23 cellular contexts compared by ENCODE assay signal in the genomic region with DNA sequence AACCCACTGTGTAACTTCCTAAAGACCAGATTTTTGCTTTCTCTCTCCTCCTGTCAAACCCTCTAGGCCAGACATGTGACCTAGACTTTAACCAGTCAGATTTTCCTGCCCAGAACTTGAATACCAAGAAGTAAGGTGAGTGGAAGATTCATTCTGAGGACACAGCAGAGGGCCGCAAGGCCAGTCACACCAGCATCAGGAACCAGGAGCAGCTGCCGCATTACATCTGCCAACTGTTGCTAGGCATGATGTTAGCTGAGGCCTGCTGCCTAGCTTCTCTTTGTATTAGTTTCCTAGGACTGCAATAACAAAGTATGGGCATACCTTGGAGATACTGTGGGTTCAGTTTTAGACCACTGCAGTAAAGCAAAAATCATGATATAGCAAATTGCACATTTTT.
"Had no signal": no experiment of that assay in that cellular context is flagged by ENCODE, and none has a peak within 500 bp of the region (broad histone marks: within the 10 kb centered on the region; RNA-seq: fewer than 3 reads in every experiment).

No MANE protein-coding gene starts in this region.

- H3K4me1 Mint-ChIP-seq: T-cell had no signal

- H3K36me3 Mint-ChIP-seq: T-cell had no signal

- DNase-seq: IMR-90, Karpas-422, KG1, MM.1S, NCI-H1092 treated with DMSO at 0.1 percent for 48 hours, NCI-H1436, NCI-H187, NCI-H2029, NCI-H2081 treated with DMSO at 0.1 percent for 48 hours, NCI-H2171, NCI-H226, NCI-H446, NCI-H510A, NCI-H524 treated with DMSO at 0.1 percent for 48 hours, NCI-H82, Right ventricle myocardium superior, RPMI8226, SIG-M5, SK-N-SH, SW 1271, T-cell had no signal

- H3K4me3 Mint-ChIP-seq: T-cell; T-helper 1 cell treated with Interleukin-12 subunit alpha and Interleukin-12 subunit beta and Interleukin-4 antibody, amounts not matched to agents 30 μg/mL and 1 μg/mL, for 36 hours had no signal

- H3K9me3 ChIP-seq: SK-N-SH had no signal

- H3K9ac ChIP-seq: SK-N-SH had no signal

- H3K4me2 ChIP-seq: SK-N-SH had no signal

- H3K9me3 Mint-ChIP-seq: T-helper 1 cell treated with Interleukin-12 subunit alpha and Interleukin-12 subunit beta and Interleukin-4 antibody, amounts not matched to agents 30 μg/mL and 1 μg/mL, for 36 hours had no signal

- ATAC-seq: HepG2, T-cell had no signal

- H3K27ac Mint-ChIP-seq: T-cell; T-helper 1 cell treated with Interleukin-12 subunit alpha and Interleukin-12 subunit beta and Interleukin-4 antibody, amounts not matched to agents 30 μg/mL and 1 μg/mL, for 36 hours had no signal

- H3K27me3 Mint-ChIP-seq: T-cell had no signal
